Comparison of ENCODE assay signal across 1 cellular context in the genomic region with DNA sequence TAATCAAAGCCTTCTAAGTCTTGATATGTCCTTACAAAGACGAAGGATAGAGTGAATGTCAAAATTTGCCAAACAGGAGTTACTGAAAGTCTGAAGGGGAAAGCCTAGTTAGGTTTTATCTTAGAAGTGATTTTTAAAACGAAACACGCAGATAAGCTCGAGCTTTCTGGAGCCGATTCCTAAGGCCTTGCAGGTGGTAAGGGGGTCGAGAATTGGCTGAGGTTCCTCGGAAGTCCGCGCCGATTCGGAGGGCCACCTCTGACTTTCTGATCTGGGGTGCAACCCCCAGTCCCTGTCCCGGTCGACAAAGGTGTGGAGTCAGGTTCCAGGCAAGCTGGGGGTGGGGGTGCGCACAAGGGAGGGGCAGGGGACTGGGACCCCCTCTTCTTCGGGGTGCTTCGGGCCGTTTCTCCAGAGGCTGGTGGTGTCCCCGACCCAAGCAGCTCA.
TF ChIP-seq lines count a peak whose summit lies in the region.

No MANE protein-coding gene starts in this region.

TF ChIP-seq in endothelial cell of umbilical vein, 7 proteins besides CTCF, POLR2A, EP300 and RAD21:
- TF ChIP-seq POLR2AphosphoS5 (IDR thresholded peaks at IDR 0.05; ENCODE audit: insufficient read depth, low read depth, low read length) (no peak), GATA2 (IDR thresholded peaks at IDR 0.05; ENCODE audit: insufficient read depth, insufficient read length, low read depth, low read length) (no peak), EZH2 (IDR thresholded peaks at IDR 0.05; ENCODE audit: borderline replicate concordance, low read depth, low read length, severe bottlenecking) (no peak), MYC (IDR thresholded peaks at IDR 0.05; ENCODE audit: low read depth, low read length) (no peak), JUN (IDR thresholded peaks at IDR 0.05; ENCODE audit: borderline replicate concordance, insufficient read depth, insufficient read length, low read depth) (no peak), FOS (IDR thresholded peaks at IDR 0.05; ENCODE audit: borderline replicate concordance, insufficient read depth, low read length) (no peak)
- TF ChIP-seq, protein P1, sequence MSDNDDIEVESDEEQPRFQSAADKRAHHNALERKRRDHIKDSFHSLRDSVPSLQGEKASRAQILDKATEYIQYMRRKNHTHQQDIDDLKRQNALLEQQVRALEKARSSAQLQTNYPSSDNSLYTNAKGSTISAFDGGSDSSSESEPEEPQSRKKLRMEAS (IDR thresholded peaks at IDR 0.05; ENCODE audit: insufficient read depth, insufficient read length): no peak
